In the genomic region with DNA sequence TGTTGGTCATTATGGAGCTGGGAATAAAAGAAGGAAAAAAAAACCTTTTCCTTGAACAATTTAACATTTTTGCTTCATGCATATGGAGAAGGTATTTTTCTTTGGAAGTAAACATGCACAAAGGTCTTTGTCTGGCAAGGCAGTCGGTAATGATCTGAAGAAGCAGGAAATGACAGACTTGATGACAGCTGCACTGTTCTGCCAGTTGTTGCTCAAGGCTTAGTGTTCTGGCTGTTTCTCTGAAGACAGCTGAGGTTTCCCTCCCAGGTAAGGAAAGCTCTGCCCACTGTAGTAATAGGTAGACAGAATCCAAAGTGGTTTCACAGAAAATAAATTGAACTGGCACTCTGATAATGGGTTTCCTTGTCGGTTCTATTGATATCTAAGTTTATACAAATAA, we compare ENCODE assay signal across 21 cellular contexts.
DNase-seq lines count a peak whose midpoint lies in the region; FAIRE-seq and TF ChIP-seq lines count a peak whose summit lies in the region.
"Had no signal": no experiment of that assay in that cellular context is flagged by ENCODE, and none has a peak within 500 bp of the region (broad histone marks: within the 10 kb centered on the region; RNA-seq: fewer than 3 reads in every experiment).

No MANE protein-coding gene starts in this region.

- TF ChIP-seq POLR2A in breast epithelium (IDR thresholded peaks at IDR 0.05): no peak
- TF ChIP-seq POLR2A in endothelial cell of umbilical vein (IDR thresholded peaks at IDR 0.05; ENCODE audit: low read depth, low read length): no peak

- peak; percentile 47 for DNase-seq in MCF 10A (ENCODE audit: unreplicated experiment)
- no peak for DNase-seq in breast epithelium (ENCODE audit: low spot score in 2 of 2)
- DNase-seq in NCI-H69 (lab: John Stamatoyannopoulos, UW): peak; percentile 2
- peak; percentile 9 for DNase-seq in endothelial cell of umbilical vein (ENCODE audit: low read depth, low spot score)
- peak; percentile 6 for DNase-seq in small intestine
- no peak for DNase-seq in smooth muscle cell (lab: John Stamatoyannopoulos, UW; ENCODE audit: unreplicated experiment)
- no peak for DNase-seq in GM10248 (ENCODE audit: extremely low spot score)
- no peak for DNase-seq in A673 (ENCODE audit: low spot score)
- DNase-seq: CD4-positive, CD25-positive, alpha-beta regulatory T cell; DMS79 treated with DMSO at 0.1 percent for 48 hours; HCEC 1CT; IMR-90; NCI-H1694 treated with DMSO at 0.1 percent for 48 hours; NCI-H2107; NCI-H345; NCI-H526; Peyer's patch had no signal

- dilution Hi-C loops in endothelial cell of umbilical vein (cut with MboI; ENCODE audit: extremely low pct_ligation_motif_present, low sequenced_read_pairs): no loop called here

- H3K79me2 ChIP-seq in endothelial cell of umbilical vein (ENCODE audit: control insufficient read depth, insufficient read depth, low read length) (no peaks in the 10 kb centered on the region), smooth muscle cell (ENCODE audit: low read depth) (no peaks in the 10 kb centered on the region)

- H3K4me3 Mint-ChIP-seq in MCF 10A (ENCODE audit: unreplicated experiment): no peak overlapping the region
- H3K4me3 Mint-ChIP-seq: CD4-positive, CD25-positive, alpha-beta regulatory T cell; GM23338 had no signal

- no peak overlapping the region for H3K27ac Mint-ChIP-seq in MCF 10A (ENCODE audit: low read depth, unreplicated experiment)
- H3K27ac Mint-ChIP-seq: CD4-positive, CD25-positive, alpha-beta regulatory T cell; GM23338 had no signal

- H3K9me3 Mint-ChIP-seq in MCF 10A (ENCODE audit: unreplicated experiment): no peaks in the 10 kb centered on the region
- H3K9me3 Mint-ChIP-seq: GM23338 had no signal

- POLR2A ChIA-PET in MCF 10A (lab: Yijun Ruan, JAX) (no interaction called here), endothelial cell of umbilical vein (lab: Charles Lee) (no interaction called here), GM10248 (lab: Yijun Ruan, JAX) (no interaction called here), A673 (lab: Charles Lee; ENCODE audit: low non-redundant PET) (no interaction called here)

- H3K27me3 ChIP-seq in breast epithelium (no peaks in the 10 kb centered on the region), endothelial cell of umbilical vein (ENCODE audit: control insufficient read depth in 2 of 2, insufficient read depth in 2 of 2, low read length in 2 of 2) (no peaks in the 10 kb centered on the region), small intestine (ENCODE audit: control insufficient read depth in 2 of 2, insufficient read depth in 2 of 2, low read length in 2 of 2) (no peaks in the 10 kb centered on the region), smooth muscle cell (ENCODE audit: low read depth) (no peaks in the 10 kb centered on the region), A673 (replicated peaks; ENCODE audit: insufficient read depth, low read depth, low read length, poor library complexity) (no peaks in the 10 kb centered on the region)
- H3K27me3 ChIP-seq: Peyer's patch had no signal

- H3K36me3 Mint-ChIP-seq in MCF 10A (ENCODE audit: insufficient read depth, unreplicated experiment): no peaks in the 10 kb centered on the region
- H3K36me3 Mint-ChIP-seq: CD4-positive, CD25-positive, alpha-beta regulatory T cell had no signal

- FAIRE-seq in endothelial cell of umbilical vein (lab: Jason Lieb, UNC) (no peak), small intestine (lab: Jason Lieb, UNC) (no peak)
- FAIRE-seq: A204.1, GM12892 had no signal

- no peak for TF ChIP-seq CTCF in MCF 10A (IDR thresholded peaks at IDR 0.05; ENCODE audit: unreplicated experiment)
- no peak for TF ChIP-seq CTCF in breast epithelium (IDR thresholded peaks at IDR 0.05)
- no peak for TF ChIP-seq CTCF in endothelial cell of umbilical vein (IDR thresholded peaks at IDR 0.05; ENCODE audit: extremely low read depth in 1 of 2, insufficient read depth in 1 of 2, low read depth in 1 of 2, low read length in 2 of 2)
- TF ChIP-seq CTCF in smooth muscle cell (IDR thresholded peaks at IDR 0.05; ENCODE audit: borderline replicate concordance, insufficient read depth, poor library complexity, severe bottlenecking): no peak
- no peak for TF ChIP-seq CTCF in GM10248 (IDR thresholded peaks at IDR 0.05; ENCODE audit: control extremely low read depth, extremely low read depth, low read depth, missing control alignments)
- no peak for TF ChIP-seq CTCF in A673 (conservative IDR thresholded peaks at IDR 0.05; ENCODE audit: low read depth, low read length)

- no peaks in the 10 kb centered on the region for H3K27me3 Mint-ChIP-seq in MCF 10A (ENCODE audit: insufficient read depth, unreplicated experiment)
- H3K27me3 Mint-ChIP-seq: CD4-positive, CD25-positive, alpha-beta regulatory T cell had no signal

- H3K4me2 ChIP-seq in endothelial cell of umbilical vein (ENCODE audit: insufficient read depth, low read length) (no peak overlapping the region), smooth muscle cell (no peak overlapping the region)
- H3K4me2 ChIP-seq: GM23338, KMS-11 had no signal

- H2AFZ ChIP-seq in endothelial cell of umbilical vein (ENCODE audit: low read depth, low read length) (no peak overlapping the region), smooth muscle cell (ENCODE audit: low read depth) (no peak overlapping the region)

- CTCF ChIA-PET in MCF 10A (lab: Yijun Ruan, JAX): interaction anchor here (0.5 to 0.9 kb wide), 5 partner anchors 9 to 976 kb away, joined by 3 to 4 read pairs (median 3); no protein-coding TSS in a partner anchor
- CTCF ChIA-PET in endothelial cell of umbilical vein (lab: Charles Lee): no interaction called here
- CTCF ChIA-PET in GM10248 (lab: Yijun Ruan, JAX): interaction anchor here (1.7 kb wide), 1 partner anchor 8 kb away, joined by 6 read pairs; no protein-coding TSS in a partner anchor
- CTCF ChIA-PET in A673 (lab: Charles Lee): no interaction called here

- H3K4me1 ChIP-seq in breast epithelium (no peaks in the 10 kb centered on the region), endothelial cell of umbilical vein (ENCODE audit: control insufficient read depth, extremely low read depth, insufficient read depth, low read length) (no peaks in the 10 kb centered on the region), small intestine (ENCODE audit: control insufficient read depth in 2 of 2, insufficient read depth in 1 of 2, low read depth in 1 of 2, low read length in 1 of 2) (no peaks in the 10 kb centered on the region), smooth muscle cell (ENCODE audit: low read depth) (no peaks in the 10 kb centered on the region), A673 (ENCODE audit: insufficient read depth, low read length, poor library complexity, severe bottlenecking) (no peaks in the 10 kb centered on the region)
- H3K4me1 ChIP-seq: Peyer's patch had no signal

- no peaks in the 10 kb centered on the region for H3F3A ChIP-seq in smooth muscle cell (ENCODE audit: low read depth)

- H3K9ac ChIP-seq in endothelial cell of umbilical vein (replicated peaks; ENCODE audit: extremely low read depth, insufficient read depth, low read length) (no peak overlapping the region), smooth muscle cell (ENCODE audit: low read depth) (no peak overlapping the region)
- H3K9ac ChIP-seq: KMS-11 had no signal

- BruUV-seq in MCF 10A (replicated peaks; lab: Mats Ljungman, UMichigan) (no TSS peak), endothelial cell of umbilical vein (replicated peaks; lab: Mats Ljungman, UMichigan) (no TSS peak), A673 (replicated peaks; lab: Mats Ljungman, UMichigan) (no TSS peak)

- 12 to 44% (median 21%) methylated on average over 2 of the region's 2 CpGs for WGBS in small intestine, 3 donors
- WGBS in smooth muscle cell (ENCODE audit: low lambda C conversion rate): 58% methylated on average over 2 of the region's 2 CpGs

- intact Hi-C loops in MCF 10A (cut with micrococcal nuclease): no loop called here
- intact Hi-C loops in breast epithelium (cut with DNase I; ENCODE audit: low total_unique reads): no loop called here
- intact Hi-C loops in endothelial cell of umbilical vein (cut with micrococcal nuclease): no loop called here
- intact Hi-C loops in A673 (cut with micrococcal nuclease; ENCODE audit: unreplicated experiment): no loop called here

- H3K9me3 ChIP-seq in breast epithelium (no peaks in the 10 kb centered on the region), endothelial cell of umbilical vein (replicated peaks; ENCODE audit: control insufficient read depth, insufficient read depth, low read length) (no peaks in the 10 kb centered on the region), small intestine (ENCODE audit: control insufficient read depth, low read depth) (no peaks in the 10 kb centered on the region), smooth muscle cell (replicated peaks; ENCODE audit: low read depth) (no peaks in the 10 kb centered on the region), A673 (ENCODE audit: low read depth, low read length, poor library complexity, severe bottlenecking) (no peaks in the 10 kb centered on the region)

- no peak overlapping the region for H3K27ac ChIP-seq in breast epithelium
- no peak overlapping the region for H3K27ac ChIP-seq in endothelial cell of umbilical vein (ENCODE audit: insufficient read depth, low read depth, low read length)
- H3K27ac ChIP-seq in small intestine (ENCODE audit: low read depth in 1 of 2, low read length in 1 of 2): no peak overlapping the region
- no peak overlapping the region for H3K27ac ChIP-seq in smooth muscle cell (ENCODE audit: low read depth)
- H3K27ac ChIP-seq in A673 (ENCODE audit: low read depth, low read length, poor library complexity, severe bottlenecking): no peak overlapping the region
- H3K27ac ChIP-seq: KMS-11, Peyer's patch had no signal

- H3K4me1 Mint-ChIP-seq in MCF 10A (ENCODE audit: insufficient read depth, unreplicated experiment): no peaks in the 10 kb centered on the region
- H3K4me1 Mint-ChIP-seq: CD4-positive, CD25-positive, alpha-beta regulatory T cell; GM23338 had no signal

- H3K9me1 ChIP-seq in endothelial cell of umbilical vein (replicated peaks; ENCODE audit: control insufficient read depth, extremely low read depth, insufficient read depth, low read length): no peaks in the 10 kb centered on the region

- no peaks in the 10 kb centered on the region for H4K20me1 ChIP-seq in endothelial cell of umbilical vein (replicated peaks; ENCODE audit: control insufficient read depth, extremely low read depth, insufficient read depth, low read length)
- no peaks in the 10 kb centered on the region for H4K20me1 ChIP-seq in smooth muscle cell (ENCODE audit: low read depth)

- H3K4me3 ChIP-seq in breast epithelium: no peak overlapping the region
- no peak overlapping the region for H3K4me3 ChIP-seq in endothelial cell of umbilical vein (replicated peaks in 1 of 3; ENCODE audit: insufficient read depth in 1 of 3, low read depth in 1 of 3, low read length in 3 of 3)
- no peak overlapping the region for H3K4me3 ChIP-seq in small intestine (ENCODE audit: low read depth in 1 of 2, low read length in 2 of 2)
- H3K4me3 ChIP-seq in smooth muscle cell: no peak overlapping the region
- H3K4me3 ChIP-seq in A673 (ENCODE audit: low read depth, low read length, poor library complexity, severe bottlenecking): no peak overlapping the region
- H3K4me3 ChIP-seq: GM23338, Peyer's patch had no signal

- no peaks in the 10 kb centered on the region for H3K36me3 ChIP-seq in breast epithelium
- H3K36me3 ChIP-seq in endothelial cell of umbilical vein (ENCODE audit: control insufficient read depth in 2 of 2, extremely low read depth in 1 of 2, insufficient read depth in 2 of 2, low read length in 2 of 2): no peaks in the 10 kb centered on the region
- H3K36me3 ChIP-seq in small intestine (ENCODE audit: control insufficient read depth in 2 of 2, insufficient read depth in 2 of 2, low read length in 2 of 2): no peaks in the 10 kb centered on the region
- no peaks in the 10 kb centered on the region for H3K36me3 ChIP-seq in smooth muscle cell (ENCODE audit: low read depth)
- H3K36me3 ChIP-seq in A673 (ENCODE audit: insufficient read depth, low read length, poor library complexity, severe bottlenecking): no peaks in the 10 kb centered on the region
- H3K36me3 ChIP-seq: Peyer's patch had no signal

Comparison
In these comparisons a context has a peak if more than half of its experiments do, and no peak if none do; other contexts are left out.
1. DNase-seq: peak in MCF 10A (single experiment), NCI-H69 (single experiment), endothelial cell of umbilical vein (single experiment) and small intestine (single experiment); none in breast epithelium (0 of 2), smooth muscle cell (single experiment), GM10248 (single experiment) and A673 (single experiment).
2. CTCF ChIA-PET loops: an anchor here in MCF 10A (0.5 to 0.9 kb wide) and GM10248 (1.7 kb wide); none called in endothelial cell of umbilical vein and A673.